Comparison of ENCODE assay signal across 22 cellular contexts in genomic region chr1:186295980-186296379, GRCh38. TPM values are rescaled to one million over a fixed set of nuclear protein-coding genes. Genes with fewer than 3 reads are reported as not detected.
DNase-seq lines count a peak whose midpoint lies in the region; ATAC-seq and TF ChIP-seq lines count a peak whose summit lies in the region.
"Had no signal": no experiment of that assay in that cellular context is flagged by ENCODE, and none has a peak within 500 bp of the region (broad histone marks: within the 10 kb centered on the region; RNA-seq: fewer than 3 reads in every experiment).

Gene PRG4 (plus strand): TSS chr1:186296279.

- H3K27me3 ChIP-seq in right cardiac atrium (ENCODE audit: control insufficient read depth, insufficient read depth) (no peaks in the 10 kb centered on the region), tibial nerve (no peaks in the 10 kb centered on the region)
- H3K27me3 ChIP-seq: cardiac muscle cell, esophagus squamous epithelium had no signal

- H3K4me1 ChIP-seq in right cardiac atrium (ENCODE audit: control insufficient read depth, insufficient read depth, low read length) (peaks cover 2% of the 10 kb centered on the region), tibial nerve (no peaks in the 10 kb centered on the region)
- H3K4me1 ChIP-seq: Caco-2, esophagus squamous epithelium had no signal

- peaks cover 4% of the 10 kb centered on the region for H3K27me3 Mint-ChIP-seq in activated T-helper 17 cell treated with anti-CD3 and anti-CD28 coated beads, Interleukin-2, amount 50 U/mL, for 72 hours
- H3K27me3 Mint-ChIP-seq in progenitor cell of endocrine pancreas, result no peaks in the 10 kb centered on the region

- H3K4me3 Mint-ChIP-seq in activated T-helper 17 cell treated with anti-CD3 and anti-CD28 coated beads, Interleukin-2, amount 50 U/mL, for 72 hours, result peak within 1 kb of the TSS; percentile 23
- no peak within 1 kb of the TSS for H3K4me3 Mint-ChIP-seq in progenitor cell of endocrine pancreas (ENCODE audit: low read depth)
- H3K4me3 Mint-ChIP-seq: activated naive CD8-positive, alpha-beta T cell treated with anti-CD3 and anti-CD28 coated beads, Interleukin-2, amount 10 ng/mL, durations not matched to agents 7 days and 5 days; WTC11 had no signal

- intact Hi-C loops in left cardiac atrium (cut with DNase I), result no loop called here
- intact Hi-C loops in right cardiac atrium (cut with DNase I), result no loop called here

- H3K27ac Mint-ChIP-seq in activated T-helper 17 cell treated with anti-CD3 and anti-CD28 coated beads, Interleukin-2, amount 50 U/mL, for 72 hours, result no peak within 1 kb of the TSS
- H3K27ac Mint-ChIP-seq in progenitor cell of endocrine pancreas, result no peak within 1 kb of the TSS
- H3K27ac Mint-ChIP-seq: activated naive CD8-positive, alpha-beta T cell treated with anti-CD3 and anti-CD28 coated beads, Interleukin-2, amount 10 ng/mL, durations not matched to agents 7 days and 5 days; WTC11 had no signal

- TF ChIP-seq POLR2A in tibial nerve (IDR thresholded peaks at IDR 0.05), result no peak

- H3K9me3 Mint-ChIP-seq in activated T-helper 17 cell treated with anti-CD3 and anti-CD28 coated beads, Interleukin-2, amount 50 U/mL, for 72 hours, result no peaks in the 10 kb centered on the region
- no peaks in the 10 kb centered on the region for H3K9me3 Mint-ChIP-seq in progenitor cell of endocrine pancreas (ENCODE audit: low read depth)
- H3K9me3 Mint-ChIP-seq: activated naive CD8-positive, alpha-beta T cell treated with anti-CD3 and anti-CD28 coated beads, Interleukin-2, amount 10 ng/mL, durations not matched to agents 7 days and 5 days; WTC11 had no signal

- ATAC-seq in left cardiac atrium, result peak; percentile 38 to 77
- ATAC-seq in right cardiac atrium, result no peak
- no peak for ATAC-seq in activated T-helper 17 cell treated with anti-CD3 and anti-CD28 coated beads, Interleukin-2, amount 50 U/mL, for 72 hours (replicated peaks)
- no peak for ATAC-seq in HG02588 (IDR thresholded peaks at IDR 0.05; ENCODE audit: unreplicated experiment)
- ATAC-seq: WTC11 had no signal

- TF ChIP-seq CTCF in foreskin fibroblast (IDR thresholded peaks at IDR 0.05; ENCODE audit: low read depth, low read length) (no peak), tibial nerve (IDR thresholded peaks at IDR 0.05) (no peak), progenitor cell of endocrine pancreas (IDR thresholded peaks at IDR 0.05; ENCODE audit: unreplicated experiment) (no peak)

- no peaks in the 10 kb centered on the region for H3K36me3 ChIP-seq in tibial nerve
- H3K36me3 ChIP-seq: cardiac muscle cell, esophagus squamous epithelium, thoracic aorta had no signal

- no peaks in the 10 kb centered on the region for H3K4me1 Mint-ChIP-seq in activated T-helper 17 cell treated with anti-CD3 and anti-CD28 coated beads, Interleukin-2, amount 50 U/mL, for 72 hours
- H3K4me1 Mint-ChIP-seq in progenitor cell of endocrine pancreas (ENCODE audit: low read depth), result peaks cover 4% of the 10 kb centered on the region
- H3K4me1 Mint-ChIP-seq: activated naive CD8-positive, alpha-beta T cell treated with anti-CD3 and anti-CD28 coated beads, Interleukin-2, amount 10 ng/mL, durations not matched to agents 7 days and 5 days; WTC11 had no signal

- DNase-seq in left cardiac atrium (no peak), right cardiac atrium (no peak), foreskin fibroblast (peak; percentile 36 to 76), tibial nerve (ENCODE audit: low spot score in 2 of 2) (no peak), progenitor cell of endocrine pancreas (ENCODE audit: low spot score, unreplicated experiment) (no peak), NCI-H1092 (lab: John Stamatoyannopoulos, UW) (no peak)
- DNase-seq: activated CD8-positive, alpha-beta memory T cell treated with anti-CD3 and anti-CD28 coated beads, Interleukin-2, amount 50 U/mL, for 4 hours; activated naive CD8-positive, alpha-beta T cell treated with anti-CD3 and anti-CD28 coated beads, Interleukin-2, amount 10 ng/mL, durations not matched to agents 7 days and 5 days; AML-193; Caco-2; esophagus squamous epithelium; NCI-H1930; NCI-H510A treated with DMSO at 0.1 percent for 48 hours; SHP77; stimulated activated CD4-positive, alpha-beta T cell treated with anti-CD3 and anti-CD28 coated beads, Interleukin-4, amount 100 ng/mL, for 1 hour; T-helper 2 cell had no signal

- no peaks in the 10 kb centered on the region for H3K36me3 Mint-ChIP-seq in activated T-helper 17 cell treated with anti-CD3 and anti-CD28 coated beads, Interleukin-2, amount 50 U/mL, for 72 hours (ENCODE audit: low read depth)
- no peaks in the 10 kb centered on the region for H3K36me3 Mint-ChIP-seq in progenitor cell of endocrine pancreas (ENCODE audit: insufficient read depth)
- H3K36me3 Mint-ChIP-seq: activated naive CD8-positive, alpha-beta T cell treated with anti-CD3 and anti-CD28 coated beads, Interleukin-2, amount 10 ng/mL, durations not matched to agents 7 days and 5 days; WTC11 had no signal

- H3K4me3 ChIP-seq in right cardiac atrium (ENCODE audit: low read length) (no peak within 1 kb of the TSS), foreskin fibroblast (ENCODE audit: low read depth in 1 of 2, low read length in 2 of 2) (no peak within 1 kb of the TSS), tibial nerve (peak within 1 kb of the TSS in 1 of 4 donors; percentile 18)
- H3K4me3 ChIP-seq: cardiac muscle cell, esophagus squamous epithelium, thoracic aorta had no signal

- WGBS in right cardiac atrium, result 51% methylated on average over 3 of the region's 3 CpGs
- WGBS in tibial nerve, 2 donors, result 49 to 55% methylated on average over 3 of the region's 3 CpGs

- no peak within 1 kb of the TSS for H3K27ac ChIP-seq in right cardiac atrium (ENCODE audit: low read length)
- no peak within 1 kb of the TSS for H3K27ac ChIP-seq in tibial nerve
- H3K27ac ChIP-seq: cardiac muscle cell, esophagus squamous epithelium, thoracic aorta had no signal

- H3K9me3 ChIP-seq in right cardiac atrium (ENCODE audit: control insufficient read depth, low read length) (no peaks in the 10 kb centered on the region), tibial nerve (no peaks in the 10 kb centered on the region)
- H3K9me3 ChIP-seq: Caco-2, esophagus squamous epithelium, thoracic aorta had no signal

- peak in 1 of 2 donors; percentile 39 for TF ChIP-seq EP300 in tibial nerve (IDR thresholded peaks at IDR 0.05)

RNA-seq across cellular contexts. Expression of gene PRG4, which starts in this region (rescaled TPM):
- 10 to 100 TPM; 35.9 to 41.2 TPM for total RNA-seq in left cardiac atrium
- 1 to 10 TPM in 3 of 4 donors, under 1 TPM in 1; 0.23 to 7.4 (median 4.4) TPM for total RNA-seq in right cardiac atrium
- polyA plus RNA-seq in right cardiac atrium, result 0.05 TPM
- total RNA-seq in activated T-helper 17 cell treated with anti-CD3 and anti-CD28 coated beads, Interleukin-2, amount 50 U/mL, for 72 hours, result 1 to 10 TPM; 1.7 to 4.8 TPM
- 10 to 100 TPM in 3 of 4 donors, 1 to 10 TPM in 1; 5.2 to 92.6 (median 42.8) TPM for total RNA-seq in tibial nerve
- total RNA-seq in progenitor cell of endocrine pancreas, result not detected in 2 replicates
- total RNA-seq: activated naive CD8-positive, alpha-beta T cell treated with anti-CD3 and anti-CD28 coated beads, Interleukin-2, amount 10 ng/mL, durations not matched to agents 7 days and 5 days; cardiac muscle cell; skeletal muscle tissue had no signal
- polyA plus RNA-seq: cardiac muscle cell had no signal

Comparison
In these comparisons a context has a peak if more than half of its experiments do, and no peak if none do; other contexts are left out.
1. ATAC-seq: peak in left cardiac atrium (2 of 2); none in right cardiac atrium (0 of 2), activated T-helper 17 cell treated with anti-CD3 and anti-CD28 coated beads, Interleukin-2, amount 50 U/mL, for 72 hours (single experiment) and HG02588 (single experiment).
2. DNase-seq: peak in foreskin fibroblast (2 of 2); none in left cardiac atrium (single experiment), right cardiac atrium (0 of 3), tibial nerve (0 of 2), progenitor cell of endocrine pancreas (single experiment) and NCI-H1092 (single experiment).